In genomic region chr12:68612675-68613074, GRCh38 we compare ENCODE assay signal across 8 cellular contexts. TPM values are rescaled to one million over a fixed set of nuclear protein-coding genes. Genes with fewer than 3 reads are reported as not detected.
A peak's percentile ranks its signal among the peaks of the same experiment; 100 is the strongest.
DNase-seq lines count a peak whose midpoint lies in the region; ATAC-seq and TF ChIP-seq lines count a peak whose summit lies in the region.

No MANE protein-coding gene starts in this region.

- peak overlapping the region; percentile 95 for H3K27ac ChIP-seq in BLaER1

- peaks cover 11 to 40% (median 13%) of the 10 kb centered on the region in 3 donors for H3K36me3 Mint-ChIP-seq in naive thymus-derived CD8-positive, alpha-beta T cell

- H3K9ac ChIP-seq in BLaER1: peak overlapping the region; percentile 97

- no peaks in the 10 kb centered on the region for H3K9me3 ChIP-seq in BLaER1

- H3K4me3 Mint-ChIP-seq in naive thymus-derived CD8-positive, alpha-beta T cell: peak overlapping the region; percentile 95 to 99 (median 98)

- POLR2A ChIA-PET in naive thymus-derived CD8-positive, alpha-beta T cell (lab: Charles Lee): interaction anchor here (0.6 to 9.1 kb wide), 13 partner anchors 13 to 247 kb away, joined by 3 to 129 read pairs (median 5); partner anchors contain the start of genes MDM2 and NUP107

- ATAC-seq in naive thymus-derived CD8-positive, alpha-beta T cell: peak in 1 of 2 donors; percentile 22
- no peak for ATAC-seq in GM21390 (IDR thresholded peaks at IDR 0.05; ENCODE audit: unreplicated experiment)

- peaks cover 70% of the 10 kb centered on the region for H3K4me1 ChIP-seq in BLaER1

- H3K27me3 ChIP-seq in BLaER1: no peaks in the 10 kb centered on the region

- H3K4me3 ChIP-seq in BLaER1: peak overlapping the region; percentile 87
- peak overlapping the region; percentile 89 for H3K4me3 ChIP-seq in LNCaP clone FGC (ENCODE audit: low read depth, low read length)
- H3K4me3 ChIP-seq in choroid plexus epithelial cell (ENCODE audit: low read depth, low read length): peak overlapping the region; percentile 91

- no peaks in the 10 kb centered on the region for H3K9me3 Mint-ChIP-seq in naive thymus-derived CD8-positive, alpha-beta T cell

- peaks cover 20 to 70% (median 52%) of the 10 kb centered on the region in 4 donors for H3K4me1 Mint-ChIP-seq in naive thymus-derived CD8-positive, alpha-beta T cell

- DNase-seq in LNCaP clone FGC (ENCODE audit: low read depth): no peak
- no peak for DNase-seq in choroid plexus epithelial cell (ENCODE audit: low read depth)
- DNase-seq in naive thymus-derived CD8-positive, alpha-beta T cell: peak in 3 of 10 donors; percentile 37 to 54 (median 52)
- DNase-seq in GM03348 (ENCODE audit: low spot score): no peak
- DNase-seq in amniotic stem cell (lab: John Stamatoyannopoulos, UW): no peak
- DNase-seq in cortex of kidney (lab: John Stamatoyannopoulos, UW): no peak

- peaks cover 64% of the 10 kb centered on the region for H4K20me1 ChIP-seq in BLaER1

- TF ChIP-seq CTCF in LNCaP clone FGC (IDR thresholded peaks at IDR 0.05; ENCODE audit: control insufficient read depth, extremely low read depth, insufficient read depth): no peak
- TF ChIP-seq CTCF in choroid plexus epithelial cell (conservative IDR thresholded peaks at IDR 0.05; ENCODE audit: low read depth, low read length): no peak

- peaks cover 24% of the 10 kb centered on the region for H3K36me3 ChIP-seq in BLaER1

- no peaks in the 10 kb centered on the region for H3K27me3 Mint-ChIP-seq in naive thymus-derived CD8-positive, alpha-beta T cell

- H3K4me2 ChIP-seq in BLaER1: peak overlapping the region; percentile 90

- peak overlapping the region; percentile 92 to 99 (median 97) for H3K27ac Mint-ChIP-seq in naive thymus-derived CD8-positive, alpha-beta T cell

RNA-seq across cellular contexts. Expression of gene RAP1B, which starts 2.0 kb away (rescaled TPM):
- total RNA-seq in naive thymus-derived CD8-positive, alpha-beta T cell: 100 to 1,000 TPM; 254 to 288 TPM
- polyA plus RNA-seq in naive thymus-derived CD8-positive, alpha-beta T cell: 100 to 1,000 TPM; 562 to 708 (median 574) TPM
